Comparison of ENCODE assay signal across 1 cellular context in genomic region chr6:395432-396125, GRCh38.
TF ChIP-seq lines count a peak whose summit lies in the region.

No MANE protein-coding gene starts in this region.

TF ChIP-seq in GM12878, 131 proteins besides CTCF, POLR2A, EP300 and RAD21 (continued from another document):
- TF ChIP-seq, protein P1, sequence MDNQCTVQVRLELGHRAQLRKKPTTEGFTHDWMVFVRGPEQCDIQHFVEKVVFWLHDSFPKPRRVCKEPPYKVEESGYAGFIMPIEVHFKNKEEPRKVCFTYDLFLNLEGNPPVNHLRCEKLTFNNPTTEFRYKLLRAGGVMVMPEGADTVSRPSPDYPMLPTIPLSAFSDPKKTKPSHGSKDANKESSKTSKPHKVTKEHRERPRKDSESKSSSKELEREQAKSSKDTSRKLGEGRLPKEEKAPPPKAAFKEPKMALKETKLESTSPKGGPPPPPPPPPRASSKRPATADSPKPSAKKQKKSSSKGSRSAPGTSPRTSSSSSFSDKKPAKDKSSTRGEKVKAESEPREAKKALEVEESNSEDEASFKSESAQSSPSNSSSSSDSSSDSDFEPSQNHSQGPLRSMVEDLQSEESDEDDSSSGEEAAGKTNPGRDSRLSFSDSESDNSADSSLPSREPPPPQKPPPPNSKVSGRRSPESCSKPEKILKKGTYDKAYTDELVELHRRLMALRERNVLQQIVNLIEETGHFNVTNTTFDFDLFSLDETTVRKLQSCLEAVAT (IDR thresholded peaks at IDR 0.05), result peak; percentile 74; the same call in 1 of the 2 replicates
- TF ChIP-seq, protein P2, sequence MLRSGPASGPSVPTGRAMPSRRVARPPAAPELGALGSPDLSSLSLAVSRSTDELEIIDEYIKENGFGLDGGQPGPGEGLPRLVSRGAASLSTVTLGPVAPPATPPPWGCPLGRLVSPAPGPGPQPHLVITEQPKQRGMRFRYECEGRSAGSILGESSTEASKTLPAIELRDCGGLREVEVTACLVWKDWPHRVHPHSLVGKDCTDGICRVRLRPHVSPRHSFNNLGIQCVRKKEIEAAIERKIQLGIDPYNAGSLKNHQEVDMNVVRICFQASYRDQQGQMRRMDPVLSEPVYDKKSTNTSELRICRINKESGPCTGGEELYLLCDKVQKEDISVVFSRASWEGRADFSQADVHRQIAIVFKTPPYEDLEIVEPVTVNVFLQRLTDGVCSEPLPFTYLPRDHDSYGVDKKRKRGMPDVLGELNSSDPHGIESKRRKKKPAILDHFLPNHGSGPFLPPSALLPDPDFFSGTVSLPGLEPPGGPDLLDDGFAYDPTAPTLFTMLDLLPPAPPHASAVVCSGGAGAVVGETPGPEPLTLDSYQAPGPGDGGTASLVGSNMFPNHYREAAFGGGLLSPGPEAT (IDR thresholded peaks at IDR 0.05; ENCODE audit: low read depth), result no peak
- peak; percentile 73; the same call in 1 of the 2 replicates for TF ChIP-seq SMAD5 (IDR thresholded peaks at IDR 0.05; ENCODE audit: low read depth)
- TF ChIP-seq SPI1 (IDR thresholded peaks at IDR 0.05; ENCODE audit: borderline replicate concordance, insufficient read depth, low read depth, low read length), result peak; percentile 73
- TF ChIP-seq LARP7 (IDR thresholded peaks at IDR 0.05), result peak; percentile 50
- TF ChIP-seq TCF3 (IDR thresholded peaks at IDR 0.05; ENCODE audit: borderline replicate concordance, insufficient read depth, low read depth, low read length), result 0 out of 2 replicates have a peak, but pooled peaks have one; percentile 7
- TF ChIP-seq POU2F2 (IDR thresholded peaks at IDR 0.05; ENCODE audit: borderline replicate concordance, low read depth, low read length), result peak; percentile 60; the same call in 2 of the 3 replicates
- TF ChIP-seq FOXM1 (IDR thresholded peaks at IDR 0.05; ENCODE audit: low read depth, low read length), result peak; percentile 55; the same call in 1 of the 2 replicates
- TF ChIP-seq RELA (IDR thresholded peaks at IDR 0.05; ENCODE audit: borderline replicate concordance, partially characterized antibody), result no peak
- no peak for TF ChIP-seq ATF3 (IDR thresholded peaks at IDR 0.05; ENCODE audit: borderline replicate concordance, extremely low read depth, low read depth, low read length)
- TF ChIP-seq POLR2AphosphoS2 (IDR thresholded peaks at IDR 0.05; ENCODE audit: low read depth, low read length), result peak; percentile 24
- peak; percentile 95 for TF ChIP-seq POLR2AphosphoS5 (IDR thresholded peaks at IDR 0.05; ENCODE audit: low read length)
